15 cellular contexts compared by ENCODE assay signal in the genomic region with DNA sequence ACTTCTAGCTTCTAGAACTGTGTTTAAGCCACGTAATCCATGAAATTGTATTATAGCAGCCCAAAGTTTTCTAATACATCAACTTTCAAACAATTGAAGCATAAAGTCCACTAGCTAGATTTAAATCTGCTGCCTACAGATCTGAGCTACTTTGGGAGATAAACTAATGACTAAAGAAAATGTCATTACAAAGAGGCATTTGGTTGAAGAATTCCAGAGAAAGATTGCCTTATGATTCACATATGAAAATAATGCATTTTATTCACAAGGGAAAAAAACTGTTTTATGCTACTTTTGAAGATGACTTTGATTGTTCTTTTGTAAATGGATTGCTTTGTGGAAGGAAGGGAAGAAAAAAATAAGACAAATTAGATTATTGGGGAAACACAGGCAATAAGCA.
DNase-seq lines count a peak whose midpoint lies in the region; ATAC-seq and TF ChIP-seq lines count a peak whose summit lies in the region.
"Had no signal": no experiment of that assay in that cellular context is flagged by ENCODE, and none has a peak within 500 bp of the region (broad histone marks: within the 10 kb centered on the region; RNA-seq: fewer than 3 reads in every experiment).

No MANE protein-coding gene starts in this region.

- H2BK120ac ChIP-seq in IMR-90 (ENCODE audit: low read depth, low read length) = peak overlapping the region; percentile 0; the same call in 1 of the 2 replicates

- no peak overlapping the region for H2AK5ac ChIP-seq in IMR-90 (ENCODE audit: low read depth, low read length)

- peak; percentile 17 for DNase-seq in AG20443 (ENCODE audit: low spot score)
- peak; percentile 70 for DNase-seq in IMR-90
- DNase-seq in epithelial cell of prostate (ENCODE audit: low read depth, low spot score) = no peak
- DNase-seq in iris pigment epithelial cell (ENCODE audit: low read depth) = peak; percentile 22
- no peak for DNase-seq in stimulated activated CD8-positive, alpha-beta memory T cell treated with anti-CD3 and anti-CD28 coated beads, Interleukin-4, amount 100 ng/mL, for 48 hours
- no peak for DNase-seq in KG1 (lab: John Stamatoyannopoulos, UW)
- no peak for DNase-seq in NCI-H2029 treated with DMSO at 0.1 percent for 48 hours (lab: John Stamatoyannopoulos, UW)
- DNase-seq: CD4-positive, alpha-beta T cell; H7; NCI-H1436; NCI-H2081 treated with DMSO at 0.1 percent for 48 hours; NCI-H526 treated with DMSO at 0.1 percent for 48 hours; PC-9 had no signal

- TF ChIP-seq CTCF in IMR-90 (conservative IDR thresholded peaks at IDR 0.05; ENCODE audit: low read depth, low read length) = no peak

- no peak overlapping the region for H3K4me3 ChIP-seq in IMR-90 (ENCODE audit: insufficient read depth, low read depth, low read length)
- H3K4me3 ChIP-seq: A549, PC-9 had no signal

- H3K9me1 ChIP-seq in IMR-90 (ENCODE audit: insufficient read depth, low read length) = no peaks in the 10 kb centered on the region

- H3K79me1 ChIP-seq in IMR-90 (ENCODE audit: low read depth in 1 of 2, low read length in 2 of 2) = no peaks in the 10 kb centered on the region

- H2BK20ac ChIP-seq in IMR-90 (ENCODE audit: low read depth, low read length) = no peak overlapping the region

- TF ChIP-seq POLR2A in IMR-90 (IDR thresholded peaks at IDR 0.05; ENCODE audit: low read depth, low read length) = no peak

- no peak overlapping the region for H3K27ac ChIP-seq in IMR-90 (ENCODE audit: insufficient read depth, low read length)
- peak overlapping the region; percentile 55 for H3K27ac ChIP-seq in epithelial cell of prostate
- H3K27ac ChIP-seq: A549, PC-9 had no signal

- WGBS in IMR-90 (ENCODE audit: extremely low coverage in 2 of 2, insufficient read length in 1 of 2), 2 experiments = no CpG with 5 or more reads among the region's 1 CpG

- H3K4me2 ChIP-seq in IMR-90 (ENCODE audit: low read depth, low read length) = peak overlapping the region; percentile 50; the same call in 1 of the 2 replicates
- H3K4me2 ChIP-seq: A549, PC-9 had no signal

- H4K5ac ChIP-seq in IMR-90 (ENCODE audit: low read depth, low read length) = peak overlapping the region; percentile 48; the same call in 1 of the 2 replicates

- dilution Hi-C loops in IMR-90 (cut with HindIII; ENCODE audit: low sequenced_read_pairs, unreplicated experiment) = no loop called here

- BruUV-seq in IMR-90 (replicated peaks; lab: Mats Ljungman, UMichigan) = no TSS peak

- no peaks in the 10 kb centered on the region for H4K20me1 ChIP-seq in IMR-90 (ENCODE audit: insufficient read depth, low read length)

- H3K14ac ChIP-seq in IMR-90 (replicated peaks; ENCODE audit: low read depth, low read length) = no peak overlapping the region

- H2BK15ac ChIP-seq in IMR-90 (ENCODE audit: low read depth, low read length) = no peak overlapping the region

- H3K18ac ChIP-seq in IMR-90 (ENCODE audit: low read depth, low read length) = peak overlapping the region; percentile 52; the same call in 1 of the 2 replicates

- H3K56ac ChIP-seq in IMR-90 (ENCODE audit: extremely low read depth, insufficient read depth, low read length) = no peak overlapping the region

- H2AK9ac ChIP-seq in IMR-90 (replicated peaks; ENCODE audit: low read depth, low read length, poor library complexity) = no peak overlapping the region

- no peak overlapping the region for H3K23ac ChIP-seq in IMR-90 (ENCODE audit: low read depth, low read length)

- no peaks in the 10 kb centered on the region for H3K36me3 ChIP-seq in IMR-90 (ENCODE audit: control insufficient read depth, insufficient read depth, low read length)

- POLR2A ChIA-PET in IMR-90 (lab: Charles Lee; ENCODE audit: unreplicated experiment) = no interaction called here

- no peak for TF ChIP-seq RAD21 in IMR-90 (IDR thresholded peaks at IDR 0.05; ENCODE audit: low read length)

- H3K4ac ChIP-seq in IMR-90 (ENCODE audit: low read depth, low read length) = peak overlapping the region; percentile 1; the same call in 1 of the 2 replicates

- peaks cover 1% of the 10 kb centered on the region; the same call in 1 of the 2 replicates for H3K4me1 ChIP-seq in IMR-90 (ENCODE audit: control insufficient read depth, insufficient read depth, low read length)
- H3K4me1 ChIP-seq: A549 had no signal

- in situ Hi-C loops in IMR-90 (cut with MboI; ENCODE audit: low sequenced_read_pairs) = no loop called here

- no peak overlapping the region for H4K91ac ChIP-seq in IMR-90 (ENCODE audit: insufficient read depth, low read depth, low read length)

- intact Hi-C loops in IMR-90 (cut with micrococcal nuclease) = no loop called here

- CTCF ChIA-PET in IMR-90 (lab: Yijun Ruan, JAX) = no interaction called here

- ATAC-seq in IMR-90 (ENCODE audit: low read depth) (peak; percentile 76), HG03095 (IDR thresholded peaks at IDR 0.05; ENCODE audit: unreplicated experiment) (no peak)
- ATAC-seq: A549 had no signal

- no peak overlapping the region for H2AFZ ChIP-seq in IMR-90 (replicated peaks; ENCODE audit: low read length, poor library complexity)
- H2AFZ ChIP-seq: PC-9 had no signal

- no peaks in the 10 kb centered on the region for H3K9me3 ChIP-seq in IMR-90 (ENCODE audit: control insufficient read depth, insufficient read depth, low read length)
- H3K9me3 ChIP-seq: A549 had no signal

- no peaks in the 10 kb centered on the region for H3K27me3 ChIP-seq in IMR-90 (ENCODE audit: control insufficient read depth, insufficient read depth, low read length)

- peak overlapping the region in 1 of 2 experiments; percentile 35; a peak in 2 of 4 replicates for H4K8ac ChIP-seq in IMR-90 (ENCODE audit: low read depth in 2 of 2, low read length in 2 of 2)

- peak overlapping the region; percentile 46 for H2BK5ac ChIP-seq in IMR-90 (ENCODE audit: low read depth, low read length, poor library complexity, severe bottlenecking)

- H3K9ac ChIP-seq in IMR-90 (ENCODE audit: low read depth, low read length) = no peak overlapping the region

TF ChIP-seq in IMR-90, 13 proteins besides CTCF, POLR2A, EP300 and RAD21:
- TF ChIP-seq, protein P1, sequence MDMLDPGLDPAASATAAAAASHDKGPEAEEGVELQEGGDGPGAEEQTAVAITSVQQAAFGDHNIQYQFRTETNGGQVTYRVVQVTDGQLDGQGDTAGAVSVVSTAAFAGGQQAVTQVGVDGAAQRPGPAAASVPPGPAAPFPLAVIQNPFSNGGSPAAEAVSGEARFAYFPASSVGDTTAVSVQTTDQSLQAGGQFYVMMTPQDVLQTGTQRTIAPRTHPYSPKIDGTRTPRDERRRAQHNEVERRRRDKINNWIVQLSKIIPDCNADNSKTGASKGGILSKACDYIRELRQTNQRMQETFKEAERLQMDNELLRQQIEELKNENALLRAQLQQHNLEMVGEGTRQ (IDR thresholded peaks at IDR 0.05; ENCODE audit: low read depth, low read length) = no peak
- TF ChIP-seq BHLHE40 (IDR thresholded peaks at IDR 0.05; ENCODE audit: low read depth, low read length) = no peak
- no peak for TF ChIP-seq MAFK (IDR thresholded peaks at IDR 0.05; ENCODE audit: low read depth, low read length)
- no peak for TF ChIP-seq RCOR1 (IDR thresholded peaks at IDR 0.05; ENCODE audit: insufficient replicate concordance, low read length)
- TF ChIP-seq RFX5 (IDR thresholded peaks at IDR 0.05; ENCODE audit: low read depth, low read length) = no peak
- no peak for TF ChIP-seq MAZ (IDR thresholded peaks at IDR 0.05; ENCODE audit: borderline replicate concordance, low read depth, low read length)
- TF ChIP-seq CEBPB (IDR thresholded peaks at IDR 0.05; ENCODE audit: low read depth, low read length) = no peak
- TF ChIP-seq SMC3 (IDR thresholded peaks at IDR 0.05; ENCODE audit: low read depth, low read length) = no peak
TF ChIP-seq in IMR-90: peak in this region for 0.

Comparison
In these comparisons a context has a peak if more than half of its experiments do, and no peak if none do; other contexts are left out.
1. DNase-seq: peak in AG20443 (single experiment), IMR-90 (single experiment) and iris pigment epithelial cell (single experiment); none in epithelial cell of prostate (single experiment), stimulated activated CD8-positive, alpha-beta memory T cell treated with anti-CD3 and anti-CD28 coated beads, Interleukin-4, amount 100 ng/mL, for 48 hours (single experiment), KG1 (single experiment) and NCI-H2029 treated with DMSO at 0.1 percent for 48 hours (single experiment).